In the genomic region with DNA sequence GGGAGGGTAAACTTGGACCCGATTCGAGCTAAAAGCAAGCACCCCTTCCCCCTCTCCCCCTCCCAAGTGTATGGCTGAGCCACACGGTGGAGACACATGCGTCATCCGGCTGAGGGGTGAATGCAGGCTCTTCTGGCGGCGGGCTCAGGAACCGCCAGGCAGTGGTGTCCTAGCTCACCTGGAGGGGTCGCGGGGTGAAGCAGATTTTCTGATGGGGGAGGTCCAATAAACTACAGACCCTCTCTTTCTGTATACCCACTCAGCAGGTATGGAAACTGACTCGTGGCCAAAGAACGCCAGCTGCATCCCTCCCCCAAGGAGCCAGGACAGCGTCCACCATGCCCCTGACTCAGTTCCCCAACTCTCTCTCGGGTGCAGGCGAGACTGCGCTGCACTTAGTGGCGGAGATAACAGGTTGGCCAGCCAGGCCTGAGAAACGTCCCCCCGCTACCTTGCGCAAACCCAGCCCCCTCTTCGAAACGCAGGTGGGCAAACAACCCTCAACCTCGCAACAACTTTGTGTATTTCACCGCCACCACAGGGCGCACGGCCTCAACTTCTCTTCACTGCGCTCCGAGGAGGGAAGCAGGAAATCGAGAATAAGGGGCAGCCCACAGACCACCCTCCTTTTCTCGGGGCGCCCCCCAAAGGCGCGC, we compare ENCODE assay signal across 8 cellular contexts. TPM values are rescaled to one million over a fixed set of nuclear protein-coding genes. Genes with fewer than 3 reads are reported as not detected.
DNase-seq lines count a peak whose midpoint lies in the region; TF ChIP-seq lines count a peak whose summit lies in the region.

No MANE protein-coding gene starts in this region.

- H3K36me3 Mint-ChIP-seq in type B pancreatic cell, result peaks cover 9% of the 10 kb centered on the region

- H3K4me3 Mint-ChIP-seq in type B pancreatic cell, result peak overlapping the region; percentile 100

- DNase-seq in NCI-H2081 (lab: John Stamatoyannopoulos, UW), result peak; percentile 25 to 41
- no peak for DNase-seq in NCI-H2081 treated with DMSO at 0.1 percent for 48 hours (lab: John Stamatoyannopoulos, UW)
- peak; percentile 19 for DNase-seq in NCI-H69 (lab: John Stamatoyannopoulos, UW)
- DNase-seq in ecto neural progenitor cell (ENCODE audit: low spot score), result peak; percentile 67
- peak; percentile 53 to 74 for DNase-seq in lung microvascular endothelial cell (ENCODE audit: low read depth in 2 of 2)
- DNase-seq in type B pancreatic cell (ENCODE audit: extremely low spot score, unreplicated experiment), result no peak
- DNase-seq in DMS79 treated with DMSO at 0.1 percent for 48 hours (lab: John Stamatoyannopoulos, UW), result no peak
- DNase-seq in NCI-H187 treated with DMSO at 0.1 percent for 48 hours (lab: John Stamatoyannopoulos, UW), result no peak

- H3K27me3 Mint-ChIP-seq in type B pancreatic cell, result peaks cover 7% of the 10 kb centered on the region

- H3K4me1 Mint-ChIP-seq in type B pancreatic cell (ENCODE audit: unreplicated experiment), result peaks cover 32% of the 10 kb centered on the region

- peak; percentile 46 for TF ChIP-seq CTCF in type B pancreatic cell (conservative IDR thresholded peaks at IDR 0.05)

- H3K9me3 Mint-ChIP-seq in type B pancreatic cell, result no peaks in the 10 kb centered on the region

- peak overlapping the region; percentile 99 for H3K27ac Mint-ChIP-seq in type B pancreatic cell

RNA-seq across cellular contexts. Expression of gene MAGI1, which starts 1.3 kb away (rescaled TPM):
- total RNA-seq in lung microvascular endothelial cell (36.6 and 76.4 TPM in 2 replicates), type B pancreatic cell (ENCODE audit: low replicate concordance) (46.1 and 53.1 TPM in 2 replicates)

Comparison
In these comparisons a context has a peak if more than half of its experiments do, and no peak if none do; other contexts are left out.
1. DNase-seq: peak in NCI-H2081 (2 of 2), NCI-H69 (single experiment), ecto neural progenitor cell (single experiment) and lung microvascular endothelial cell (2 of 2); none in NCI-H2081 treated with DMSO at 0.1 percent for 48 hours (single experiment), type B pancreatic cell (single experiment), DMS79 treated with DMSO at 0.1 percent for 48 hours (single experiment) and NCI-H187 treated with DMSO at 0.1 percent for 48 hours (single experiment).